ENCODE assay signal across 34 cellular contexts in genomic region chr3:72462611-72463011, GRCh38. TPM values are rescaled to one million over a fixed set of nuclear protein-coding genes. Genes with fewer than 3 reads are reported as not detected.
DNase-seq lines count a peak whose midpoint lies in the region; ATAC-seq, FAIRE-seq and TF ChIP-seq lines count a peak whose summit lies in the region.
"Had no signal": no experiment of that assay in that cellular context is flagged by ENCODE, and none has a peak within 500 bp of the region (broad histone marks: within the 10 kb centered on the region; RNA-seq: fewer than 3 reads in every experiment).

No MANE protein-coding gene starts in this region.

- ATAC-seq in sciatic nerve (peak; percentile 90), HG02938 (IDR thresholded peaks at IDR 0.05; ENCODE audit: unreplicated experiment) (no peak)
- ATAC-seq: activated CD4-positive, CD25-positive, alpha-beta regulatory T cell treated with anti-CD3 and anti-CD28 coated beads, Interleukin-2, amount 50 U/mL, for 24 hours; activated naive CD8-positive, alpha-beta T cell treated with anti-CD3 and anti-CD28 coated beads, Interleukin-2, amount 50 U/mL, for 24 hours; activated T-cell treated with anti-CD3 and anti-CD28 coated beads, Interleukin-2, amount 50 U/mL, for 72 hours; esophagus mucosa; HCT116; stimulated activated memory B cell treated with anti-CD40 and anti-IgM and Interleukin-4, amounts not matched to agents 10 μg/mL and 1 μg/mL and 100 μg/mL, for 72 hours had no signal

- no peak overlapping the region for H3K4me3 Mint-ChIP-seq in glutamatergic neuron (ENCODE audit: unreplicated experiment)
- H3K4me3 Mint-ChIP-seq: activated naive CD8-positive, alpha-beta T cell treated with anti-CD3 and anti-CD28 coated beads, Interleukin-2, amount 50 U/mL, for 24 hours; activated T-cell treated with anti-CD3 and anti-CD28 coated beads, Interleukin-2, amount 50 U/mL, for 72 hours; central memory CD8-positive, alpha-beta T cell; dendritic cell treated with granulocyte-macrophage colony-stimulating factor and Interleukin-4, amounts not matched to agents 40 ng/mL and 50 ng/mL, for 4 days; endodermal cell; nephron progenitor cell; stimulated activated memory B cell treated with anti-CD40 and anti-IgM and Interleukin-4, amounts not matched to agents 10 μg/mL and 1 μg/mL and 100 μg/mL, for 72 hours had no signal

- DNase-seq in DMS 273 (lab: John Stamatoyannopoulos, UW; ENCODE audit: unreplicated experiment) (peak; percentile 11), DMS 273 treated with DMSO at 0.1 percent for 48 hours (lab: John Stamatoyannopoulos, UW) (no peak), glutamatergic neuron (peak; percentile 19), sciatic nerve (ENCODE audit: low spot score) (peak; percentile 68), breast epithelium (ENCODE audit: low spot score in 2 of 2) (no peak), kidney (no peak)
- DNase-seq: activated CD4-positive, alpha-beta T cell treated with anti-CD3 and anti-CD28 coated beads, Interleukin-2, amount 50 U/mL, for 4 hours; activated naive CD8-positive, alpha-beta T cell treated with anti-CD3 and anti-CD28 coated beads, Interleukin-2, amount 50 U/mL, for 24 hours; activated T-cell treated with anti-CD3 and anti-CD28 coated beads, Interleukin-2, amount 50 U/mL, for 72 hours; COR-L47; endodermal cell; foreskin fibroblast; mammary epithelial cell; NCI-H146; NCI-H2107; NCI-H446 treated with DMSO at 0.1 percent for 48 hours; nephron progenitor cell; NK-92 treated with Interleukin-12 subunit alpha and Interleukin-12 subunit beta, amount 100 ng/mL, for 24 hours; SK-N-SH; stimulated activated CD4-positive, alpha-beta T cell treated with anti-CD3 and anti-CD28 coated beads, Interleukin-15, amount 100 ng/mL, for 24 hours; substantia nigra; upper lobe of right lung had no signal

- no peak for TF ChIP-seq CTCF in glutamatergic neuron (IDR thresholded peaks at IDR 0.05; ENCODE audit: partially characterized antibody, unreplicated experiment)
- no peak for TF ChIP-seq CTCF in liver (IDR thresholded peaks at IDR 0.05; ENCODE audit: low read depth, low read length, missing input control)
- TF ChIP-seq CTCF in breast epithelium (IDR thresholded peaks at IDR 0.05): no peak
- no peak for TF ChIP-seq CTCF in kidney (IDR thresholded peaks at IDR 0.05; ENCODE audit: borderline replicate concordance, extremely low read depth, insufficient read depth)

- peak overlapping the region; percentile 65 to 68 for H3K27ac ChIP-seq in liver (ENCODE audit: low read depth in 1 of 2, low read length in 2 of 2)
- no peak overlapping the region for H3K27ac ChIP-seq in breast epithelium
- no peak overlapping the region for H3K27ac ChIP-seq in kidney (ENCODE audit: low read depth in 2 of 2, low read length in 2 of 2)
- H3K27ac ChIP-seq: 22Rv1, C4-2B, upper lobe of right lung had no signal

- 34% methylated on average over 5 of the region's 5 CpGs for WGBS in liver

- H3K27ac Mint-ChIP-seq in glutamatergic neuron (ENCODE audit: unreplicated experiment): no peak overlapping the region
- H3K27ac Mint-ChIP-seq: activated naive CD8-positive, alpha-beta T cell treated with anti-CD3 and anti-CD28 coated beads, Interleukin-2, amount 50 U/mL, for 24 hours; activated T-cell treated with anti-CD3 and anti-CD28 coated beads, Interleukin-2, amount 50 U/mL, for 72 hours; dendritic cell treated with granulocyte-macrophage colony-stimulating factor and Interleukin-4, amounts not matched to agents 40 ng/mL and 50 ng/mL, for 4 days; endodermal cell; nephron progenitor cell; stimulated activated memory B cell treated with anti-CD40 and anti-IgM and Interleukin-4, amounts not matched to agents 10 μg/mL and 1 μg/mL and 100 μg/mL, for 72 hours had no signal

- peaks cover 2% of the 10 kb centered on the region for H3K9me3 Mint-ChIP-seq in glutamatergic neuron (ENCODE audit: unreplicated experiment)
- H3K9me3 Mint-ChIP-seq: activated naive CD8-positive, alpha-beta T cell treated with anti-CD3 and anti-CD28 coated beads, Interleukin-2, amount 50 U/mL, for 24 hours; activated T-cell treated with anti-CD3 and anti-CD28 coated beads, Interleukin-2, amount 50 U/mL, for 72 hours; central memory CD8-positive, alpha-beta T cell; dendritic cell treated with granulocyte-macrophage colony-stimulating factor and Interleukin-4, amounts not matched to agents 40 ng/mL and 50 ng/mL, for 4 days; endodermal cell; nephron progenitor cell; stimulated activated memory B cell treated with anti-CD40 and anti-IgM and Interleukin-4, amounts not matched to agents 10 μg/mL and 1 μg/mL and 100 μg/mL, for 72 hours had no signal

- H3K9me3 ChIP-seq in liver (ENCODE audit: control insufficient read depth in 4 of 4, low read length in 3 of 4) (no peaks in the 10 kb centered on the region), breast epithelium (no peaks in the 10 kb centered on the region), kidney (ENCODE audit: control insufficient read depth in 1 of 2, low read length in 2 of 2) (no peaks in the 10 kb centered on the region)
- H3K9me3 ChIP-seq: SK-N-SH, upper lobe of right lung had no signal

- no peak overlapping the region for H3K9ac ChIP-seq in liver (ENCODE audit: low read depth in 1 of 2, low read length in 2 of 2)
- no peak overlapping the region for H3K9ac ChIP-seq in kidney (ENCODE audit: low read length in 2 of 2)
- H3K9ac ChIP-seq: SK-N-SH had no signal

- FAIRE-seq in kidney (lab: Jason Lieb, UNC): no peak
- FAIRE-seq: astrocyte, GM12892 had no signal

- H3K4me1 ChIP-seq in liver (ENCODE audit: control insufficient read depth in 4 of 4, insufficient read depth in 4 of 4, low read length in 3 of 4): peaks cover 7 to 23% (median 18%) of the 10 kb centered on the region in 4 donors
- no peaks in the 10 kb centered on the region for H3K4me1 ChIP-seq in breast epithelium
- no peaks in the 10 kb centered on the region for H3K4me1 ChIP-seq in kidney (ENCODE audit: control insufficient read depth in 1 of 2, insufficient read depth in 1 of 2, low read depth in 1 of 2, low read length in 2 of 2)
- H3K4me1 ChIP-seq: upper lobe of right lung had no signal

- intact Hi-C loops in sciatic nerve (cut with DNase I): no loop called here
- intact Hi-C loops in breast epithelium (cut with DNase I; ENCODE audit: low total_unique reads): no loop called here
- intact Hi-C loops in kidney (cut with DNase I): no loop called here

- peaks cover 8% of the 10 kb centered on the region for H3K36me3 Mint-ChIP-seq in glutamatergic neuron (ENCODE audit: unreplicated experiment)
- H3K36me3 Mint-ChIP-seq: stimulated activated memory B cell treated with anti-CD40 and anti-IgM and Interleukin-4, amounts not matched to agents 10 μg/mL and 1 μg/mL and 100 μg/mL, for 72 hours had no signal

- peaks cover 7% of the 10 kb centered on the region for H3K27me3 Mint-ChIP-seq in glutamatergic neuron (ENCODE audit: unreplicated experiment)

- TF ChIP-seq RAD21 in liver (IDR thresholded peaks at IDR 0.05): peak; percentile 63 to 74

- H3K27me3 ChIP-seq in liver (ENCODE audit: control insufficient read depth in 4 of 4, insufficient read depth in 4 of 4, low read length in 3 of 4) (no peaks in the 10 kb centered on the region), breast epithelium (no peaks in the 10 kb centered on the region)
- H3K27me3 ChIP-seq: upper lobe of right lung had no signal

- no peak overlapping the region for H3K4me3 ChIP-seq in liver (ENCODE audit: low read depth in 1 of 3, low read length in 3 of 3)
- no peak overlapping the region for H3K4me3 ChIP-seq in breast epithelium
- H3K4me3 ChIP-seq in kidney (ENCODE audit: low read length in 2 of 2): no peak overlapping the region
- H3K4me3 ChIP-seq: upper lobe of right lung had no signal

- peaks cover 13% of the 10 kb centered on the region for H3K4me1 Mint-ChIP-seq in glutamatergic neuron (ENCODE audit: low read depth, unreplicated experiment)
- H3K4me1 Mint-ChIP-seq: activated naive CD8-positive, alpha-beta T cell treated with anti-CD3 and anti-CD28 coated beads, Interleukin-2, amount 50 U/mL, for 24 hours; endodermal cell had no signal

- no peak for TF ChIP-seq POLR2A in breast epithelium (IDR thresholded peaks at IDR 0.05)

- H3K36me3 ChIP-seq in liver (ENCODE audit: control insufficient read depth in 4 of 4, insufficient read depth in 3 of 4, low read depth in 1 of 4, low read length in 3 of 4) (no peaks in the 10 kb centered on the region), breast epithelium (no peaks in the 10 kb centered on the region), kidney (ENCODE audit: control insufficient read depth in 1 of 2, insufficient read depth in 2 of 2, low read length in 2 of 2) (no peaks in the 10 kb centered on the region)
- H3K36me3 ChIP-seq: upper lobe of right lung had no signal

TF ChIP-seq in liver, 16 proteins besides CTCF, POLR2A, EP300 and RAD21 (continues in another document):
- TF ChIP-seq TAF1 (conservative IDR thresholded peaks at IDR 0.05) (no peak), EGR1 (IDR thresholded peaks at IDR 0.05; ENCODE audit: low read depth in 2 of 2) (no peak), YY1 (IDR thresholded peaks at IDR 0.05) (peak; percentile 64), GABPA (IDR thresholded peaks at IDR 0.05 in 1 of 2, conservative IDR thresholded peaks at IDR 0.05 in 1 of 2) (no peak), FOXA2 (IDR thresholded peaks at IDR 0.05) (peak; percentile 32), HNF4G (IDR thresholded peaks at IDR 0.05) (peak; percentile 91), HNF4A (conservative IDR thresholded peaks at IDR 0.05) (peak; percentile 98), FOXA1 (IDR thresholded peaks at IDR 0.05) (peak; percentile 26), NR2F2 (IDR thresholded peaks at IDR 0.05) (peak; percentile 93), SP1 (IDR thresholded peaks at IDR 0.05) (peak; percentile 80), ATF3 (IDR thresholded peaks at IDR 0.05) (peak; percentile 8), RXRA (IDR thresholded peaks at IDR 0.05) (peak; percentile 97)
- TF ChIP-seq, protein P1, sequence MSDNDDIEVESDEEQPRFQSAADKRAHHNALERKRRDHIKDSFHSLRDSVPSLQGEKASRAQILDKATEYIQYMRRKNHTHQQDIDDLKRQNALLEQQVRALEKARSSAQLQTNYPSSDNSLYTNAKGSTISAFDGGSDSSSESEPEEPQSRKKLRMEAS (IDR thresholded peaks at IDR 0.05): peak; percentile 86

RNA-seq across cellular contexts. Expression of gene RYBP, which starts 16.2 kb away (rescaled TPM):
- 12.2 TPM for total RNA-seq in glutamatergic neuron (ENCODE audit: unreplicated experiment)
- total RNA-seq in liver: 10 to 100 TPM in 1 of 2 donors, 1 to 10 TPM in 1; 6.4 to 14.8 TPM
- 1 to 10 TPM; 3.1 to 3.3 TPM for polyA plus RNA-seq in liver
- 21.5 TPM for total RNA-seq in sciatic nerve
- total RNA-seq in breast epithelium: 10 to 100 TPM in 2 of 3 donors, 1 to 10 TPM in 1; 9.4 to 15.5 (median 11.8) TPM
- 19.9 TPM for total RNA-seq in kidney
- 8.5 TPM for polyA plus RNA-seq in kidney (ENCODE audit: insufficient read depth, low read depth, low replicate concordance)

Comparison
In these comparisons a context has a peak if more than half of its experiments do, and no peak if none do; other contexts are left out.
1. DNase-seq: peak in DMS 273 (single experiment), glutamatergic neuron (single experiment) and sciatic nerve (single experiment); none in DMS 273 treated with DMSO at 0.1 percent for 48 hours (single experiment), breast epithelium (0 of 2) and kidney (single experiment).
2. H3K27ac ChIP-seq: peak in liver (2 of 2); none in breast epithelium (0 of 2) and kidney (0 of 2).